In the genomic region with DNA sequence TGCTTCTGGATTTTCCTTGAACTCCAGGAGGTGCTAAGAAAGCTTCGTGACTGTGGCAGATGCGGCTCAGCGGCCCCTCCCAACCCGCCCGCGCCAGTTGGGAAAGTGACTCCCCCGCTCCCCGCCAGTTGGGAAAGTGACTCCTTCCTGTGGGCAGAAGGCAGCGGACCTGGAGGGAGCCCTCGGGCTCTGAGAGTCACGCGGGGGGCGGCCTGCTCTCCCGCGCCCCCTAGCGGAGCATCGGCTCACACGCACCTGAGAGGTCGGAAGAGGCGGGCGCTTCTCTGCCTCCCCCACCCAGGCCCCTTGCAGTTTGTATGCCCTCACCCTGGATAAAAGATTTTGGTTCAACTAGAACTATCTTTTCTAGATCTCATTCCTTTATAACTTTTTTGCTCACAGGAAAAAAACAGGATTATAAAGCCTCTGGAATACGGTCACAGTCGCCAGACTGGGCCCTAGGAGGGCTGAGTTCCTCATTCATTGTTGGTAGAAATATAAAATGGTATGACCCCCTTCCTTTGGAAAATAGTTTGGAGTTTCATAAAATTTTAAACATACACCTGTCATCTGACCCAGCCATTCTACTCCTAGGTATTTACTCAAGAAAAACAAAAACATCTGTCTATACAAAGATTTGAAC, we compare ENCODE assay signal across 8 cellular contexts.
DNase-seq lines count a peak whose midpoint lies in the region; ATAC-seq and TF ChIP-seq lines count a peak whose summit lies in the region.

No MANE protein-coding gene starts in this region.

- POLR2A ChIA-PET in SK-N-SH (lab: Yijun Ruan, JAX), result no interaction called here

- no peaks in the 10 kb centered on the region for H3F3A ChIP-seq in SK-N-SH (replicated peaks; ENCODE audit: insufficient read depth)

- no peak overlapping the region for H2AK5ac ChIP-seq in trophoblast cell (ENCODE audit: low read length)

- peak; percentile 23; the same call in 1 of the 2 replicates for TF ChIP-seq CTCF in SK-N-SH (IDR thresholded peaks at IDR 0.05)
- TF ChIP-seq CTCF in fibroblast of pulmonary artery (IDR thresholded peaks at IDR 0.05; ENCODE audit: low read length, missing control alignments), result peak; percentile 44

- H3K9me2 ChIP-seq in SK-N-SH, result no peaks in the 10 kb centered on the region

- H2BK12ac ChIP-seq in trophoblast cell (ENCODE audit: low read length), result no peak overlapping the region

- DNase-seq in SK-N-SH (peak; percentile 55), fibroblast of pulmonary artery (ENCODE audit: low read depth) (peak; percentile 26), trophoblast cell (peak; percentile 14 to 64), NCI-H1048 (lab: John Stamatoyannopoulos, UW) (no peak)
- peak; percentile 81 for DNase-seq in activated CD8-positive, alpha-beta memory T cell treated with anti-CD3 and anti-CD28 coated beads, Interleukin-2, amount 50 U/mL, for 48 hours

- H4K8ac ChIP-seq in trophoblast cell (ENCODE audit: low read depth, low read length), result no peak overlapping the region

- H4K12ac ChIP-seq in trophoblast cell (ENCODE audit: low read depth, low read length), result no peak overlapping the region

- ATAC-seq in SK-N-SH treated with all-trans-retinoic acid at 6 μM for 48 hours, result no peak
- ATAC-seq in GM19463 (IDR thresholded peaks at IDR 0.05; ENCODE audit: unreplicated experiment), result no peak
- ATAC-seq in HG03460 (IDR thresholded peaks at IDR 0.05; ENCODE audit: unreplicated experiment), result no peak

- peaks cover 17% of the 10 kb centered on the region for H3K79me1 ChIP-seq in trophoblast cell (ENCODE audit: low read length)

- CTCF ChIA-PET in SK-N-SH (lab: Yijun Ruan, JAX), result interaction anchor here (0.9 to 2.3 kb wide), 3 partner anchors 11 to 447 kb away, joined by 3 to 6 read pairs (median 3); no protein-coding TSS in a partner anchor

- no peak overlapping the region for H3K14ac ChIP-seq in trophoblast cell (ENCODE audit: low read length)

- H3K4me3 ChIP-seq in SK-N-SH (ENCODE audit: low read depth in 2 of 2, low read length in 1 of 2), result no peak overlapping the region
- no peak overlapping the region for H3K4me3 ChIP-seq in fibroblast of pulmonary artery (replicated peaks; ENCODE audit: low read depth, low read length)
- H3K4me3 ChIP-seq in trophoblast cell (ENCODE audit: low read depth, low read length), result no peak overlapping the region

- H3K9me3 ChIP-seq in SK-N-SH, result no peaks in the 10 kb centered on the region
- H3K9me3 ChIP-seq in trophoblast cell (ENCODE audit: insufficient read depth, low read depth, low read length), result no peaks in the 10 kb centered on the region

- H2AFZ ChIP-seq in SK-N-SH (ENCODE audit: low read depth) (no peak overlapping the region), trophoblast cell (ENCODE audit: insufficient read depth, low read length, poor library complexity) (no peak overlapping the region)

- H3K18ac ChIP-seq in trophoblast cell (ENCODE audit: low read length), result no peak overlapping the region

- H3K4me2 ChIP-seq in SK-N-SH (no peak overlapping the region), trophoblast cell (ENCODE audit: low read length) (no peak overlapping the region)

- H2BK5ac ChIP-seq in trophoblast cell (ENCODE audit: low read depth, low read length, poor library complexity), result no peak overlapping the region

- peaks cover 0 to 32% of the 10 kb centered on the region in 2 experiments; a peak in 2 of 4 replicates for H3K4me1 ChIP-seq in SK-N-SH (ENCODE audit: control insufficient read depth in 1 of 2, insufficient read depth in 2 of 2, low read depth in 1 of 2, low read length in 1 of 2)
- H3K4me1 ChIP-seq in trophoblast cell (ENCODE audit: control insufficient read depth in 1 of 2, insufficient read depth in 2 of 2, low read length in 2 of 2), result peaks cover 24 to 31% of the 10 kb centered on the region in 2 experiments

- H3K36me3 ChIP-seq in SK-N-SH (replicated peaks in 1 of 2; ENCODE audit: control insufficient read depth in 1 of 2, insufficient read depth in 2 of 2, low read length in 1 of 2) (no peaks in the 10 kb centered on the region), trophoblast cell (ENCODE audit: control insufficient read depth in 1 of 2, insufficient read depth in 2 of 2, low read length in 2 of 2) (no peaks in the 10 kb centered on the region)

- no peaks in the 10 kb centered on the region for H4K20me1 ChIP-seq in SK-N-SH (ENCODE audit: insufficient read depth)

- H3K23ac ChIP-seq in trophoblast cell (ENCODE audit: low read length), result no peak overlapping the region

- H3K27ac ChIP-seq in SK-N-SH (ENCODE audit: low read depth in 2 of 2, low read length in 1 of 2), result no peak overlapping the region
- H3K27ac ChIP-seq in trophoblast cell (ENCODE audit: low read depth, low read length), result no peak overlapping the region

- H4K91ac ChIP-seq in trophoblast cell (ENCODE audit: low read depth, low read length), result no peak overlapping the region

- TF ChIP-seq EP300 in SK-N-SH (IDR thresholded peaks at IDR 0.05; ENCODE audit: borderline replicate concordance in 1 of 2, low read depth in 1 of 2, low read length in 1 of 2), result no peak

- H3K9ac ChIP-seq in SK-N-SH (no peak overlapping the region), trophoblast cell (ENCODE audit: low read length) (no peak overlapping the region)

- H2BK120ac ChIP-seq in trophoblast cell (ENCODE audit: insufficient read depth, low read length, poor library complexity), result no peak overlapping the region

- H3K4ac ChIP-seq in trophoblast cell (ENCODE audit: low read depth, low read length), result no peak overlapping the region

- TF ChIP-seq RAD21 in SK-N-SH (IDR thresholded peaks at IDR 0.05; ENCODE audit: low read length), result no peak

- H3K79me2 ChIP-seq in SK-N-SH (ENCODE audit: insufficient read depth), result no peaks in the 10 kb centered on the region
- no peaks in the 10 kb centered on the region for H3K79me2 ChIP-seq in trophoblast cell (ENCODE audit: control insufficient read depth, insufficient read depth, low read length, poor library complexity)

- WGBS in SK-N-SH (ENCODE audit: low lambda C conversion rate), result 81% methylated on average over 20 of the region's 23 CpGs
- no CpG with 5 or more reads among the region's 23 CpGs for WGBS in trophoblast cell (ENCODE audit: extremely low coverage, insufficient coverage, insufficient read length)

- peaks cover 9% of the 10 kb centered on the region; the same call in 1 of the 2 replicates for H3K27me3 ChIP-seq in SK-N-SH (ENCODE audit: insufficient read depth)
- H3K27me3 ChIP-seq in trophoblast cell (ENCODE audit: insufficient read depth, low read length), result no peaks in the 10 kb centered on the region

TF ChIP-seq in SK-N-SH, 30 proteins besides CTCF, POLR2A, EP300 and RAD21 (continues in another document):
- TF ChIP-seq, protein P1, sequence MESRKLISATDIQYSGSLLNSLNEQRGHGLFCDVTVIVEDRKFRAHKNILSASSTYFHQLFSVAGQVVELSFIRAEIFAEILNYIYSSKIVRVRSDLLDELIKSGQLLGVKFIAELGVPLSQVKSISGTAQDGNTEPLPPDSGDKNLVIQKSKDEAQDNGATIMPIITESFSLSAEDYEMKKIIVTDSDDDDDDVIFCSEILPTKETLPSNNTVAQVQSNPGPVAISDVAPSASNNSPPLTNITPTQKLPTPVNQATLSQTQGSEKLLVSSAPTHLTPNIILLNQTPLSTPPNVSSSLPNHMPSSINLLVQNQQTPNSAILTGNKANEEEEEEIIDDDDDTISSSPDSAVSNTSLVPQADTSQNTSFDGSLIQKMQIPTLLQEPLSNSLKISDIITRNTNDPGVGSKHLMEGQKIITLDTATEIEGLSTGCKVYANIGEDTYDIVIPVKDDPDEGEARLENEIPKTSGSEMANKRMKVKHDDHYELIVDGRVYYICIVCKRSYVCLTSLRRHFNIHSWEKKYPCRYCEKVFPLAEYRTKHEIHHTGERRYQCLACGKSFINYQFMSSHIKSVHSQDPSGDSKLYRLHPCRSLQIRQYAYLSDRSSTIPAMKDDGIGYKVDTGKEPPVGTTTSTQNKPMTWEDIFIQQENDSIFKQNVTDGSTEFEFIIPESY (IDR thresholded peaks at IDR 0.05; ENCODE audit: borderline replicate concordance, low read depth), result no peak
- no peak for TF ChIP-seq POLR2AphosphoS5 (IDR thresholded peaks at IDR 0.05; ENCODE audit: low read depth, low read length)
- no peak for TF ChIP-seq TAF1 (IDR thresholded peaks at IDR 0.05; ENCODE audit: borderline replicate concordance, low read depth, low read length)

TF ChIP-seq in SK-N-SH treated with all-trans-retinoic acid at 6 μM for 48 hours, 23 proteins besides CTCF, POLR2A, EP300 and RAD21 (continues in another document):
- TF ChIP-seq, protein P2, sequence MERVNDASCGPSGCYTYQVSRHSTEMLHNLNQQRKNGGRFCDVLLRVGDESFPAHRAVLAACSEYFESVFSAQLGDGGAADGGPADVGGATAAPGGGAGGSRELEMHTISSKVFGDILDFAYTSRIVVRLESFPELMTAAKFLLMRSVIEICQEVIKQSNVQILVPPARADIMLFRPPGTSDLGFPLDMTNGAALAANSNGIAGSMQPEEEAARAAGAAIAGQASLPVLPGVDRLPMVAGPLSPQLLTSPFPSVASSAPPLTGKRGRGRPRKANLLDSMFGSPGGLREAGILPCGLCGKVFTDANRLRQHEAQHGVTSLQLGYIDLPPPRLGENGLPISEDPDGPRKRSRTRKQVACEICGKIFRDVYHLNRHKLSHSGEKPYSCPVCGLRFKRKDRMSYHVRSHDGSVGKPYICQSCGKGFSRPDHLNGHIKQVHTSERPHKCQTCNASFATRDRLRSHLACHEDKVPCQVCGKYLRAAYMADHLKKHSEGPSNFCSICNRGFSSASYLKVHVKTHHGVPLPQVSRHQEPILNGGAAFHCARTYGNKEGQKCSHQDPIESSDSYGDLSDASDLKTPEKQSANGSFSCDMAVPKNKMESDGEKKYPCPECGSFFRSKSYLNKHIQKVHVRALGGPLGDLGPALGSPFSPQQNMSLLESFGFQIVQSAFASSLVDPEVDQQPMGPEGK (CRISPR knock-in tag; IDR thresholded peaks at IDR 0.05; ENCODE audit: borderline replicate concordance), result no peak
- no peak for TF ChIP-seq PPARA (CRISPR knock-in tag; IDR thresholded peaks at IDR 0.05; ENCODE audit: borderline replicate concordance)
- TF ChIP-seq GLIS3 (CRISPR knock-in tag; IDR thresholded peaks at IDR 0.05), result no peak
- no peak for TF ChIP-seq ISL1 (CRISPR knock-in tag; IDR thresholded peaks at IDR 0.05)
- TF ChIP-seq RARB (CRISPR knock-in tag; IDR thresholded peaks at IDR 0.05), result no peak
- no peak for TF ChIP-seq CSDC2 (CRISPR knock-in tag; IDR thresholded peaks at IDR 0.05)
